ENCODE assay signal across 10 cellular contexts in the genomic region with DNA sequence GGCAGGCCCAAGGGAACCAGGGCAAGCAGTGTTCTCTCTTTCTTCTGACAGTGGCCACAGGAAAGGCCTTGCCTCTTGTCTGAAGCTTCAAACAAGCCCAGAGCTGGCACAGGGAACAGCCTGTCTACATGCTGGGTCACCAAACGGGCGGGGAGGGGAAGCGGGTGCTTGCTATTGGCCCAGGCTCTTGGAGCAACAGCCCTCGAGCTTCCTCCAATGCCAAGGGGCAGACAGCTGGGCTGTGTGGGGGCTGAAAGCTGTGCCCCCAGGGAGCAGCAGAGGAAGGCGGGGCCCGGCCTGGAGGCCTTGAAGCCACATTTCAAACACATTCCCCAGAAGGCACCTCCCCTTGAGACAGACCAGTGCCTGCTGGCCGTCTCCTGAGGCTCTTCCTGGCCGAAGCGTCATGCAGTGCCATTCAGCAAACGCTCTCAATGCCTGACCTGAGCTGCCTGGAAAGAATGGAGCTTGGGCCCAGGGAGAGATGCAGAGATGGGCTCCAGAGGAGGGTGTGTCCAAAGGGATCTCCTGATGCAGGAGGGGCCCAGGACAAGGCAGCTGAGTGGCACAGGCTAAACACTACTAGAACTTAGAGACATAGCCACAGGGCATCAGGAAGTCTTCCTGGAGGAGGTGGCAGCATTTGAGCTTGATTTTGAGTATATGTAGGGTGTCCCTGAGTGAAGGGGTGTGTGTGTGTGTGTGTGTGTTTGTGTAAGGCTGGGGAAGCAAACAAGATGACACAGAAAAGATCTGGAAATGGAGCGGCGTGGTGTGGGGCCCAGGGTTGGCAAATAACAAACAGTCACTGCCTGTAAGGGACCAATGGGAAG. TPM values are rescaled to one million over a fixed set of nuclear protein-coding genes. Genes with fewer than 3 reads are reported as not detected.
DNase-seq lines count a peak whose midpoint lies in the region; ATAC-seq and TF ChIP-seq lines count a peak whose summit lies in the region.
"Had no signal": no experiment of that assay in that cellular context is flagged by ENCODE, and none has a peak within 500 bp of the region (broad histone marks: within the 10 kb centered on the region; RNA-seq: fewer than 3 reads in every experiment).

No MANE protein-coding gene starts in this region.

- TF ChIP-seq EP300 in stomach (IDR thresholded peaks at IDR 0.05) = no peak

- POLR2A ChIA-PET in Panc1 (lab: Charles Lee) = interaction anchor here (0.7 kb wide), 1 partner anchor 116 kb away, joined by 3 read pairs; no protein-coding TSS in a partner anchor

- WGBS in stomach, 5 donors = 30 to 50% (median 48%) methylated on average over 9 to 12 of the region's 12 CpGs

- TF ChIP-seq POLR2A in stomach (IDR thresholded peaks at IDR 0.05) = no peak

- H3K36me3 ChIP-seq in Panc1 (ENCODE audit: control insufficient read depth, insufficient read depth, low read length) (no peaks in the 10 kb centered on the region), skeletal muscle satellite cell (ENCODE audit: insufficient read depth, low read length) (no peaks in the 10 kb centered on the region), stomach (no peaks in the 10 kb centered on the region)
- H3K36me3 ChIP-seq: heart left ventricle had no signal

- CTCF ChIA-PET in Panc1 (lab: Charles Lee) = no interaction called here

- H3K27me3 ChIP-seq in Panc1 (ENCODE audit: control insufficient read depth, insufficient read depth, low read length) (no peaks in the 10 kb centered on the region), skeletal muscle satellite cell (ENCODE audit: control insufficient read depth, insufficient read depth, low read length) (peaks cover 36% of the 10 kb centered on the region), stomach (peaks cover 20 to 97% (median 94%) of the 10 kb centered on the region in 3 donors)

- ATAC-seq in Panc1 (peak; percentile 41), GM21619 (IDR thresholded peaks at IDR 0.05; ENCODE audit: unreplicated experiment) (no peak)
- ATAC-seq: heart left ventricle had no signal

- peak overlapping the region; percentile 55 for H3K4me2 ChIP-seq in skeletal muscle satellite cell (ENCODE audit: low read length)

- intact Hi-C loops in Panc1 (cut with micrococcal nuclease; ENCODE audit: unreplicated experiment) (no loop called here), stomach (cut with DNase I; ENCODE audit: low total_unique reads) (loop anchor here (5.0 kb wide), 1 partner anchor 229 kb away; no protein-coding TSS in a partner anchor)

- DNase-seq in NCI-H2227 (lab: John Stamatoyannopoulos, UW; ENCODE audit: unreplicated experiment) (peak; percentile 15), NCI-H2227 treated with DMSO at 0.1 percent for 48 hours (lab: John Stamatoyannopoulos, UW) (no peak), Panc1 (ENCODE audit: low read depth, low spot score) (no peak), fibroblast of peridontal ligament (ENCODE audit: extremely low read depth) (peak; percentile 22), SIG-M5 treated with dmso at 0.1 percent for 504 hours (lab: John Stamatoyannopoulos, UW; ENCODE audit: unreplicated experiment) (no peak), stomach (no peak)

- TF ChIP-seq CTCF in Panc1 (IDR thresholded peaks at IDR 0.05) = no peak
- no peak for TF ChIP-seq CTCF in stomach (IDR thresholded peaks at IDR 0.05)

- H3K9ac ChIP-seq in skeletal muscle satellite cell (ENCODE audit: low read depth, low read length) = no peak overlapping the region

- H3K9me3 ChIP-seq in Panc1 (ENCODE audit: control insufficient read depth, insufficient read depth, low read depth, low read length) = no peaks in the 10 kb centered on the region
- H3K9me3 ChIP-seq in skeletal muscle satellite cell (replicated peaks; ENCODE audit: low read length) = no peaks in the 10 kb centered on the region
- H3K9me3 ChIP-seq in stomach = no peaks in the 10 kb centered on the region
- H3K9me3 ChIP-seq: heart left ventricle had no signal

- H3K4me1 ChIP-seq in Panc1 (ENCODE audit: control insufficient read depth, insufficient read depth, low read length) (peaks cover 27% of the 10 kb centered on the region), skeletal muscle satellite cell (ENCODE audit: control insufficient read depth, insufficient read depth, low read length) (peaks cover 27% of the 10 kb centered on the region), stomach (peaks cover 21 to 55% (median 44%) of the 10 kb centered on the region in 4 donors)

- H3K27ac ChIP-seq in Panc1 (ENCODE audit: low read length) (peak overlapping the region; percentile 51), stomach (no peak overlapping the region)
- H3K27ac ChIP-seq: heart left ventricle, VCaP had no signal

- no TSS peak for BruUV-seq in Panc1 (replicated peaks; lab: Mats Ljungman, UMichigan)

- H3K4me3 ChIP-seq in Panc1 (ENCODE audit: low read depth in 2 of 2, low read length in 2 of 2) (no peak overlapping the region), skeletal muscle satellite cell (ENCODE audit: low read length) (peak overlapping the region; percentile 16), stomach (no peak overlapping the region)
- H3K4me3 ChIP-seq: heart left ventricle had no signal

- in situ Hi-C loops in Panc1 (cut with HindIII; ENCODE audit: low pct_unique_long_range_greater_than_20kb, low sequenced_read_pairs) = no loop called here

RNA-seq across cellular contexts. Expression of a gene that starts 2.5 kb away (rescaled TPM):
- total RNA-seq in Panc1 (2021; ENCODE audit: unreplicated experiment) (16.3 TPM), stomach (1 to 10 TPM in 1 of 5 donors, under 1 TPM in 1, not detected in 3; 0.18 to 6.4 TPM)
- 16.6 TPM for polyA plus RNA-seq in Panc1 (2012; ENCODE audit: insufficient read length)
- 0.22 and 1.3 TPM in 2 replicates for total RNA-seq in skeletal muscle satellite cell (2012; rRNA removed)
- under 1 TPM in 2 of 3 donors, not detected in 1; 0.20 to 0.61 TPM for polyA plus RNA-seq in stomach

RNA-seq across cellular contexts. Expression of a gene that starts 39.9 kb away (rescaled TPM):
- not detected for total RNA-seq in Panc1 (2021; ENCODE audit: unreplicated experiment)
- 0.13 TPM for polyA plus RNA-seq in Panc1 (2012; ENCODE audit: insufficient read length)
- total RNA-seq in skeletal muscle satellite cell (2012; rRNA removed) = not detected in 2 replicates
- total RNA-seq in stomach = not detected
- polyA plus RNA-seq in stomach = not detected
- total RNA-seq: heart left ventricle had no signal
- polyA plus RNA-seq: heart left ventricle had no signal

Comparison
In these comparisons a context has a peak if more than half of its experiments do, and no peak if none do; other contexts are left out.
1. DNase-seq: peak in NCI-H2227 (single experiment) and fibroblast of peridontal ligament (single experiment); none in NCI-H2227 treated with DMSO at 0.1 percent for 48 hours (single experiment), Panc1 (single experiment), SIG-M5 treated with dmso at 0.1 percent for 504 hours (single experiment) and stomach (single experiment).